Comparison of ENCODE assay signal across 9 cellular contexts in the genomic region with DNA sequence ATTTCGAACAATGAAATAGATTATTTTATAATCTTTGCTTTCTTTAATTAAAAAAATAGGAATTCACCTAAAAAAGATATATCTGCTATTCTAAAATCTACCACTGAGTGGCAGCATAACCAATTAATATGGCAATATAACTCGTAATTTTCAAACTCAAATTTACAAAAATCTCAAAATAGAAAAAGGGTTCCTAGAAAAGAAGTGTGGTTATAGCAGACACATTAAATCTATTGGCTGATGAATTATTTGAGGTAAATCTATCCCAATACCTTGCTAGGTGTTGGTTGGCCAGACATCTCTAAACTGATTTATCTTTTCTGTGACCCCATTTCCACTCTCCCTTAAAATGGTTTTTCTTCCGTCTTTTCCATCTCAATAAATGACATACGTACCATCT.
DNase-seq lines count a peak whose midpoint lies in the region; ATAC-seq and TF ChIP-seq lines count a peak whose summit lies in the region.
"Had no signal": no experiment of that assay in that cellular context is flagged by ENCODE, and none has a peak within 500 bp of the region (broad histone marks: within the 10 kb centered on the region; RNA-seq: fewer than 3 reads in every experiment).

No MANE protein-coding gene starts in this region.

- peaks cover 96% of the 10 kb centered on the region for H3K27me3 ChIP-seq in neutrophil

- peak; percentile 46 for DNase-seq in DMS53 (lab: John Stamatoyannopoulos, UW)
- peak; percentile 36 for DNase-seq in dedifferentiated amniotic fluid mesenchymal stem cell (ENCODE audit: extremely low spot score)
- no peak for DNase-seq in activated CD4-positive, alpha-beta T cell treated with anti-CD3 and anti-CD28 coated beads for 4 hours

- no peak overlapping the region for H3K4me3 ChIP-seq in neutrophil (ENCODE audit: low read depth in 1 of 2, low read length in 1 of 2)

- no peaks in the 10 kb centered on the region for H3K36me3 ChIP-seq in neutrophil

- peak; percentile 69 for TF ChIP-seq CTCF in LNCAP (IDR thresholded peaks at IDR 0.05)
- peak; percentile 46 for TF ChIP-seq CTCF in neutrophil (IDR thresholded peaks at IDR 0.05)

- no peak overlapping the region for H3K27ac ChIP-seq in neutrophil
- H3K27ac ChIP-seq: HL-60 had no signal

- ATAC-seq in GM21723 (IDR thresholded peaks at IDR 0.05; ENCODE audit: unreplicated experiment) = no peak
- ATAC-seq in HG02571 (IDR thresholded peaks at IDR 0.05; ENCODE audit: unreplicated experiment) = no peak
- no peak for ATAC-seq in HG02870 (IDR thresholded peaks at IDR 0.05; ENCODE audit: unreplicated experiment)

- H3K9me3 ChIP-seq in neutrophil = no peaks in the 10 kb centered on the region

- no peaks in the 10 kb centered on the region for H3K4me1 ChIP-seq in neutrophil (ENCODE audit: control insufficient read depth in 1 of 2, insufficient read depth in 1 of 2, low read depth in 1 of 2, low read length in 1 of 2)

Comparison
In these comparisons a context has a peak if more than half of its experiments do, and no peak if none do; other contexts are left out.
1. DNase-seq: peak in DMS53 (single experiment) and dedifferentiated amniotic fluid mesenchymal stem cell (single experiment); none in activated CD4-positive, alpha-beta T cell treated with anti-CD3 and anti-CD28 coated beads for 4 hours (0 of 2).